18 cellular contexts compared by ENCODE assay signal in the genomic region with DNA sequence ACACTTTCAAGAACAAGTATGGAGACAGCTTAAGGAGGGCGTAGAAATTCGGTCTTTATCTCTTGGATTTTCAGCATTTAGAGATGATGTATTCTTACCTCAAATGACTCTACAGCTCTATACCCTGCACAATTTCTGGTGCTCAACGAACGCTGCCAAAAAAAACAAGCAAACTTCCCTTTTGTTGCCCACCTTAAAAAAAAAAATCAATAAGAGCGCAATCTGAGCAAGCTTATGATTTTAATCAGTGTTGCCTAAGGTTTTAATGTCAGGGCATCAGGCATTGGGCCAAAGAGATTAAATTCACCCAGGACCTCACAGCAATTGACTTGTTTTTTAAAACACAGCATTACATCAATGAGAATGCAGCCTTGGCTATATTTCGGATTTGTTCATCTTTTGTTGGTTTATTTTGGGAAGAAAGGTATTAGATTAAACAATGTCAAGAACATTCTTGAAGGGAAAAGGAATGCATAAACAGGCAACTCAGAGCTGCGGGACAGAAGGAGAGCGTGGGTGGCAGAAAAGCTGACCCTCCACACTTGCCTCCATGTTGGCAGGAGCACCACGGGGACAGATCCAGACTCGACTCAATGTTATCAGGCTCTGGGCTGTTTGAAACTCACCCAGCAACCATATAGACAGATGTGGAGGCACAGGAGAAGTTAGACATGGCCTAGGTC.
"Had no signal": no experiment of that assay in that cellular context is flagged by ENCODE, and none has a peak within 500 bp of the region (broad histone marks: within the 10 kb centered on the region; RNA-seq: fewer than 3 reads in every experiment).

No MANE protein-coding gene starts in this region.

- H3K4me3 Mint-ChIP-seq: activated naive CD4-positive, alpha-beta T cell treated with anti-CD3 and anti-CD28 coated beads, Interleukin-2, amount 10 ng/mL, durations not matched to agents 7 days and 5 days; activated naive CD8-positive, alpha-beta T cell treated with anti-CD3 and anti-CD28 coated beads, Interleukin-2, amount 50 U/mL, for 24 hours; activated T-cell treated with anti-CD3 and anti-CD28 coated beads, Interleukin-2, amount 50 U/mL, for 4 hours; effector memory CD8-positive, alpha-beta T cell; neural crest cell had no signal

- ATAC-seq: activated naive CD8-positive, alpha-beta T cell treated with anti-CD3 and anti-CD28 coated beads, Interleukin-2, amount 50 U/mL, for 24 hours; activated T-cell treated with anti-CD3 and anti-CD28 coated beads, Interleukin-2, amount 50 U/mL, for 4 hours; effector memory CD8-positive, alpha-beta T cell; stimulated activated naive CD8-positive, alpha-beta T cell treated with anti-CD3 and anti-CD28 coated beads, Interleukin-15, Interleukin-2, amounts not matched to agents 100 U/mL and 50 U/mL, for 24 hours had no signal

- H3K4me1 Mint-ChIP-seq: activated naive CD4-positive, alpha-beta T cell treated with anti-CD3 and anti-CD28 coated beads, Interleukin-2, amount 10 ng/mL, durations not matched to agents 7 days and 5 days; activated naive CD8-positive, alpha-beta T cell treated with anti-CD3 and anti-CD28 coated beads, Interleukin-2, amount 50 U/mL, for 24 hours had no signal

- H3K27ac ChIP-seq: esophagus squamous epithelium, prostate gland, right atrium auricular region, tibial nerve, uterus, VCaP had no signal

- H3K4me1 ChIP-seq: esophagus squamous epithelium, prostate gland, right atrium auricular region, tibial nerve, uterus had no signal

- H3K27me3 ChIP-seq: right atrium auricular region, tibial nerve, uterus had no signal

- H3K4me3 ChIP-seq: esophagus squamous epithelium, prostate gland, right atrium auricular region, tibial nerve, uterus had no signal

- H3K9me3 ChIP-seq: esophagus squamous epithelium, prostate gland, right atrium auricular region, tibial nerve, uterus had no signal

- H3K9me3 Mint-ChIP-seq: activated naive CD4-positive, alpha-beta T cell treated with anti-CD3 and anti-CD28 coated beads, Interleukin-2, amount 10 ng/mL, durations not matched to agents 7 days and 5 days; activated naive CD8-positive, alpha-beta T cell treated with anti-CD3 and anti-CD28 coated beads, Interleukin-2, amount 50 U/mL, for 24 hours; activated T-cell treated with anti-CD3 and anti-CD28 coated beads, Interleukin-2, amount 50 U/mL, for 4 hours; effector memory CD8-positive, alpha-beta T cell had no signal

- H3K36me3 ChIP-seq: esophagus squamous epithelium, prostate gland, right atrium auricular region, tibial nerve, uterus had no signal

- DNase-seq: activated CD4-positive, alpha-beta T cell treated with anti-CD3 and anti-CD28 coated beads, Interleukin-2, amount 50 U/mL, for 1 hour; activated CD4-positive, CD25-positive, alpha-beta regulatory T cell treated with anti-CD3 and anti-CD28 coated beads, Interleukin-2, amount 50 U/mL, for 72 hours; activated CD8-positive, alpha-beta memory T cell treated with anti-CD3 and anti-CD28 coated beads, Interleukin-2, amount 50 U/mL, for 4 hours; activated naive CD4-positive, alpha-beta T cell treated with anti-CD3 and anti-CD28 coated beads, Interleukin-2, amount 10 ng/mL, durations not matched to agents 7 days and 5 days; activated naive CD8-positive, alpha-beta T cell treated with anti-CD3 and anti-CD28 coated beads, Interleukin-2, amount 50 U/mL, for 24 hours; activated T-cell treated with anti-CD3 and anti-CD28 coated beads, Interleukin-2, amount 50 U/mL, for 4 hours; effector memory CD8-positive, alpha-beta T cell; esophagus squamous epithelium; midbrain; stimulated activated CD4-positive, alpha-beta T cell treated with anti-CD3 and anti-CD28 coated beads, Interleukin-2, amount 100 ng/mL, for 24 hours; stimulated activated naive CD8-positive, alpha-beta T cell treated with anti-CD3 and anti-CD28 coated beads, Interleukin-15, Interleukin-2, amounts not matched to agents 100 U/mL and 50 U/mL, for 24 hours; substantia nigra; uterus had no signal

- H3K36me3 Mint-ChIP-seq: activated naive CD4-positive, alpha-beta T cell treated with anti-CD3 and anti-CD28 coated beads, Interleukin-2, amount 10 ng/mL, durations not matched to agents 7 days and 5 days had no signal

- H3K27ac Mint-ChIP-seq: activated naive CD4-positive, alpha-beta T cell treated with anti-CD3 and anti-CD28 coated beads, Interleukin-2, amount 10 ng/mL, durations not matched to agents 7 days and 5 days; activated naive CD8-positive, alpha-beta T cell treated with anti-CD3 and anti-CD28 coated beads, Interleukin-2, amount 50 U/mL, for 24 hours; effector memory CD8-positive, alpha-beta T cell had no signal
